Comparison of ENCODE assay signal across 33 cellular contexts in the genomic region with DNA sequence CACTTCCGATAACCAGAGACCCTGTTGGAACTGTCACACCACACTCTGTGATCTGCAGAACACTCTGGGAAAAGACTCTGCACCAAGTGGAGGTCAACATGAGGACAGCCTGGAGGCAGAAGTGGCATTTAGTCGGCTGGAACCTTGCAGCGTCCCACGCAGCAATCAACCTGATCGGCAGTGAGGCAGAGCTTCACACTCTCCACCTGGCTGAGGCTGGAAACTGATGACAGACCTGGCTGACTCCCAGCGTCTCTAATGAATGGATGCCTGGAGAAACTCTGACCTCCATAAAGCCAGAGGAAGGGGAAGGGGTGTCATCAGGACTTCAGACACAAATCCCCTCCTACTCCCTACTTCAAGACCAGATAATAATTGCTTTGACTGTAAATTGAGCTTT. TPM values are rescaled to one million over a fixed set of nuclear protein-coding genes. Genes with fewer than 3 reads are reported as not detected.
"Had no signal": no experiment of that assay in that cellular context is flagged by ENCODE, and none has a peak within 500 bp of the region (broad histone marks: within the 10 kb centered on the region; RNA-seq: fewer than 3 reads in every experiment).

No MANE protein-coding gene starts in this region.

- H3K27ac ChIP-seq: colonic mucosa, esophagus muscularis mucosa, foreskin keratinocyte, gastroesophageal sphincter, heart left ventricle, hepatocyte, left lung, psoas muscle, skin epidermis, spleen, testis, tibial artery, upper lobe of left lung, uterus had no signal

- H3K4me3 ChIP-seq: colonic mucosa, esophagus muscularis mucosa, gastroesophageal sphincter, heart left ventricle, hepatocyte, left lung, mucosa of descending colon, psoas muscle, skin epidermis, spleen, testis, tibial artery, upper lobe of left lung, uterus had no signal

- H2AFZ ChIP-seq: hepatocyte had no signal

- DNase-seq: colonic mucosa; effector memory CD4-positive, alpha-beta T cell; foreskin keratinocyte; heart left ventricle; kidney; left lung; mesenchymal stem cell; mucosa of descending colon; naive thymus-derived CD4-positive, alpha-beta T cell; nucleus accumbens; posterior cingulate gyrus; psoas muscle; right cardiac atrium; spleen; stimulated activated CD4-positive, alpha-beta T cell treated with anti-CD3 and anti-CD28 coated beads, Interleukin-4, amount 100 ng/mL, for 4 hours; stimulated activated naive CD8-positive, alpha-beta T cell treated with anti-CD3 and anti-CD28 coated beads, Interleukin-15, Interleukin-2, amounts not matched to agents 100 U/mL and 50 U/mL, for 24 hours; substantia nigra; testis; tibial artery; upper lobe of left lung; uterus had no signal

- H3K4me2 ChIP-seq: hepatocyte had no signal

- H3K4me1 Mint-ChIP-seq: mesothelial cell of epicardium; stimulated activated memory B cell treated with anti-CD40 and anti-IgM and Interleukin-4, amounts not matched to agents 10 μg/mL and 1 μg/mL and 100 μg/mL, for 72 hours had no signal

- H3K9me3 ChIP-seq: colonic mucosa, esophagus muscularis mucosa, gastroesophageal sphincter, heart left ventricle, left lung, mucosa of descending colon, psoas muscle, spleen, testis, tibial artery, upper lobe of left lung, uterus had no signal

- H3K9me3 Mint-ChIP-seq: dendritic cell treated with granulocyte-macrophage colony-stimulating factor and Interleukin-4, amounts not matched to agents 40 ng/mL and 50 ng/mL, for 4 days; mesothelial cell of epicardium; naive thymus-derived CD4-positive, alpha-beta T cell; neural crest cell; stimulated activated memory B cell treated with anti-CD40 and anti-IgM and Interleukin-4, amounts not matched to agents 10 μg/mL and 1 μg/mL and 100 μg/mL, for 72 hours had no signal

- H3K4me1 ChIP-seq: colonic mucosa, esophagus muscularis mucosa, foreskin keratinocyte, gastroesophageal sphincter, left lung, psoas muscle, spleen, testis, tibial artery, upper lobe of left lung, uterus had no signal

- H3K27ac Mint-ChIP-seq: dendritic cell treated with granulocyte-macrophage colony-stimulating factor and Interleukin-4, amounts not matched to agents 40 ng/mL and 50 ng/mL, for 4 days; mesothelial cell of epicardium; naive thymus-derived CD4-positive, alpha-beta T cell; stimulated activated memory B cell treated with anti-CD40 and anti-IgM and Interleukin-4, amounts not matched to agents 10 μg/mL and 1 μg/mL and 100 μg/mL, for 72 hours had no signal

- H3K4me3 Mint-ChIP-seq: dendritic cell treated with granulocyte-macrophage colony-stimulating factor and Interleukin-4, amounts not matched to agents 40 ng/mL and 50 ng/mL, for 4 days; mesothelial cell of epicardium; neural crest cell; stimulated activated memory B cell treated with anti-CD40 and anti-IgM and Interleukin-4, amounts not matched to agents 10 μg/mL and 1 μg/mL and 100 μg/mL, for 72 hours had no signal

- H3K27me3 Mint-ChIP-seq: dendritic cell treated with granulocyte-macrophage colony-stimulating factor and Interleukin-4, amounts not matched to agents 40 ng/mL and 50 ng/mL, for 4 days; naive thymus-derived CD4-positive, alpha-beta T cell; stimulated activated memory B cell treated with anti-CD40 and anti-IgM and Interleukin-4, amounts not matched to agents 10 μg/mL and 1 μg/mL and 100 μg/mL, for 72 hours had no signal

- H3K27me3 ChIP-seq: colonic mucosa, esophagus muscularis mucosa, foreskin keratinocyte, gastroesophageal sphincter, heart left ventricle, hepatocyte, left lung, spleen, testis, tibial artery, upper lobe of left lung, uterus had no signal

- H3K36me3 ChIP-seq: uterus had no signal

RNA-seq across cellular contexts. Expression of gene CHRM4, which starts 25.1 kb away (rescaled TPM):
- total RNA-seq: epithelial cell of proximal tubule, fibroblast of lung, foreskin keratinocyte, left lung, lung microvascular endothelial cell, psoas muscle, renal cortical epithelial cell had no signal
- polyA plus RNA-seq: foreskin keratinocyte, hepatocyte, psoas muscle had no signal
